13 cellular contexts compared by ENCODE assay signal in the genomic region with DNA sequence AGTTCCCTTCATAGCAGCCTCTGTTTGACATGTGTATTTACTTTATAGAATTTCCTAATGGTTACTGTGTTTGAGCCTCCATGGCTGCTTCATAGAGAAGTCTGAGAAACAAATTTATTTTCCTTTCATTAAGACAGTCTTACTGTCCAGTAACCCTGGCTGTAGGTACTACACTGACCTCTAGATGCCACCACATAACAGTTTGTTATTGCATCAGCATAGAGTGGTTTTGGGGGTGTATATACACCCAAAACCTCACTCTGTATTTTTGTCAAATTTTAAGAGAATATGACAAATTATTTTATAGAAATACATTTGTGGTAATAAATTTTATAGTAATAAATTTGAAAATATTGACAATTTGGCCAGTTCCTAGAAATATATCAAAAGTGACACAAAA. TPM values are rescaled to one million over a fixed set of nuclear protein-coding genes. Genes with fewer than 3 reads are reported as not detected.
DNase-seq lines count a peak whose midpoint lies in the region; ATAC-seq, FAIRE-seq and TF ChIP-seq lines count a peak whose summit lies in the region.
"Had no signal": no experiment of that assay in that cellular context is flagged by ENCODE, and none has a peak within 500 bp of the region (broad histone marks: within the 10 kb centered on the region; RNA-seq: fewer than 3 reads in every experiment).

No MANE protein-coding gene starts in this region.

- H3K9me1 ChIP-seq in endothelial cell of umbilical vein (replicated peaks; ENCODE audit: control insufficient read depth, extremely low read depth, insufficient read depth, low read length) = no peaks in the 10 kb centered on the region

- no peaks in the 10 kb centered on the region for H3K79me2 ChIP-seq in endothelial cell of umbilical vein (ENCODE audit: control insufficient read depth, insufficient read depth, low read length)

- H3K4me2 ChIP-seq in endothelial cell of umbilical vein (ENCODE audit: insufficient read depth, low read length) = no peak overlapping the region

- H3K4me1 ChIP-seq in cardiac muscle cell (ENCODE audit: low read depth) (peaks cover 17% of the 10 kb centered on the region), endothelial cell of umbilical vein (ENCODE audit: control insufficient read depth, extremely low read depth, insufficient read depth, low read length) (peaks cover under 1% of the 10 kb centered on the region), thyroid gland (no peaks in the 10 kb centered on the region)

- no peak overlapping the region for H2AFZ ChIP-seq in endothelial cell of umbilical vein (ENCODE audit: low read depth, low read length)

- CTCF ChIA-PET in endothelial cell of umbilical vein (lab: Charles Lee) = interaction anchor here (1.2 to 3.9 kb wide), 2 partner anchors 128 kb away, joined by 6 to 22 read pairs; no protein-coding TSS in a partner anchor
- CTCF ChIA-PET in activated CD8-positive, alpha-beta memory T cell treated with anti-CD3 and anti-CD28 coated beads, Interleukin-2, amount 10 ng/mL, durations not matched to agents 7 days and 5 days (lab: Charles Lee) = no interaction called here

- dilution Hi-C loops in endothelial cell of umbilical vein (cut with MboI; ENCODE audit: extremely low pct_ligation_motif_present, low sequenced_read_pairs) = no loop called here

- POLR2A ChIA-PET in endothelial cell of umbilical vein (lab: Charles Lee) = no interaction called here

- H3K9me3 Mint-ChIP-seq in activated CD8-positive, alpha-beta memory T cell treated with anti-CD3 and anti-CD28 coated beads, Interleukin-2, amount 10 ng/mL, durations not matched to agents 7 days and 5 days (ENCODE audit: low read depth) = peaks cover 4% of the 10 kb centered on the region
- H3K9me3 Mint-ChIP-seq in activated naive CD8-positive, alpha-beta T cell treated with anti-CD3 and anti-CD28 coated beads for 36 hours = peaks cover 4% of the 10 kb centered on the region

- TF ChIP-seq POLR2A in endothelial cell of umbilical vein (IDR thresholded peaks at IDR 0.05; ENCODE audit: low read depth, low read length) = no peak
- no peak for TF ChIP-seq POLR2A in thyroid gland (IDR thresholded peaks at IDR 0.05)

- H3K27me3 Mint-ChIP-seq in activated CD8-positive, alpha-beta memory T cell treated with anti-CD3 and anti-CD28 coated beads, Interleukin-2, amount 10 ng/mL, durations not matched to agents 7 days and 5 days = no peaks in the 10 kb centered on the region
- H3K27me3 Mint-ChIP-seq in activated naive CD8-positive, alpha-beta T cell treated with anti-CD3 and anti-CD28 coated beads for 36 hours = no peaks in the 10 kb centered on the region

- H3K9me3 ChIP-seq in cardiac muscle cell (ENCODE audit: low read depth) = no peaks in the 10 kb centered on the region
- no peaks in the 10 kb centered on the region for H3K9me3 ChIP-seq in endothelial cell of umbilical vein (replicated peaks; ENCODE audit: control insufficient read depth, insufficient read depth, low read length)
- H3K9me3 ChIP-seq in thyroid gland = no peaks in the 10 kb centered on the region

- H4K20me1 ChIP-seq in endothelial cell of umbilical vein (replicated peaks; ENCODE audit: control insufficient read depth, extremely low read depth, insufficient read depth, low read length) = no peaks in the 10 kb centered on the region

- TF ChIP-seq CTCF in cardiac muscle cell (IDR thresholded peaks at IDR 0.05; ENCODE audit: low read depth, low read length) = peak; percentile 44
- TF ChIP-seq CTCF in endothelial cell of umbilical vein (IDR thresholded peaks at IDR 0.05; ENCODE audit: extremely low read depth in 1 of 2, insufficient read depth in 1 of 2, low read depth in 1 of 2, low read length in 2 of 2) = peak; percentile 13 to 21
- TF ChIP-seq CTCF in thyroid gland (IDR thresholded peaks at IDR 0.05) = no peak

- H3K27me3 ChIP-seq in cardiac muscle cell = no peaks in the 10 kb centered on the region
- no peaks in the 10 kb centered on the region for H3K27me3 ChIP-seq in endothelial cell of umbilical vein (ENCODE audit: control insufficient read depth in 2 of 2, insufficient read depth in 2 of 2, low read length in 2 of 2)
- no peaks in the 10 kb centered on the region for H3K27me3 ChIP-seq in thyroid gland

- intact Hi-C loops in cardiac septum (cut with DNase I) = no loop called here
- intact Hi-C loops in endothelial cell of umbilical vein (cut with micrococcal nuclease) = loop anchor here (1.0 kb wide), 2 partner anchors 128 to 266 kb away; no protein-coding TSS in a partner anchor
- intact Hi-C loops in thyroid gland (cut with DNase I) = no loop called here

- H3K36me3 Mint-ChIP-seq in activated CD8-positive, alpha-beta memory T cell treated with anti-CD3 and anti-CD28 coated beads, Interleukin-2, amount 10 ng/mL, durations not matched to agents 7 days and 5 days = peaks cover 4% of the 10 kb centered on the region
- H3K36me3 Mint-ChIP-seq in activated naive CD8-positive, alpha-beta T cell treated with anti-CD3 and anti-CD28 coated beads for 36 hours = peaks cover 17% of the 10 kb centered on the region

- H3K4me3 Mint-ChIP-seq in activated CD8-positive, alpha-beta memory T cell treated with anti-CD3 and anti-CD28 coated beads, Interleukin-2, amount 10 ng/mL, durations not matched to agents 7 days and 5 days = no peak overlapping the region
- no peak overlapping the region for H3K4me3 Mint-ChIP-seq in activated naive CD8-positive, alpha-beta T cell treated with anti-CD3 and anti-CD28 coated beads for 36 hours

- BruUV-seq in endothelial cell of umbilical vein (replicated peaks; lab: Mats Ljungman, UMichigan) = no TSS peak

- H3K36me3 ChIP-seq in cardiac muscle cell (peaks cover 37% of the 10 kb centered on the region), endothelial cell of umbilical vein (ENCODE audit: control insufficient read depth in 2 of 2, extremely low read depth in 1 of 2, insufficient read depth in 2 of 2, low read length in 2 of 2) (no peaks in the 10 kb centered on the region), thyroid gland (no peaks in the 10 kb centered on the region)

- no peak for ATAC-seq in activated CD8-positive, alpha-beta memory T cell treated with anti-CD3 and anti-CD28 coated beads, Interleukin-2, amount 10 ng/mL, durations not matched to agents 7 days and 5 days
- ATAC-seq: sciatic nerve had no signal

- H3K4me1 Mint-ChIP-seq in activated CD8-positive, alpha-beta memory T cell treated with anti-CD3 and anti-CD28 coated beads, Interleukin-2, amount 10 ng/mL, durations not matched to agents 7 days and 5 days = peaks cover 3% of the 10 kb centered on the region
- H3K4me1 Mint-ChIP-seq in activated naive CD8-positive, alpha-beta T cell treated with anti-CD3 and anti-CD28 coated beads for 36 hours = no peaks in the 10 kb centered on the region

- no peak overlapping the region for H3K27ac Mint-ChIP-seq in activated CD8-positive, alpha-beta memory T cell treated with anti-CD3 and anti-CD28 coated beads, Interleukin-2, amount 10 ng/mL, durations not matched to agents 7 days and 5 days
- no peak overlapping the region for H3K27ac Mint-ChIP-seq in activated naive CD8-positive, alpha-beta T cell treated with anti-CD3 and anti-CD28 coated beads for 36 hours

- H3K9ac ChIP-seq in endothelial cell of umbilical vein (replicated peaks; ENCODE audit: extremely low read depth, insufficient read depth, low read length) = no peak overlapping the region

- H3K4me3 ChIP-seq in cardiac muscle cell (no peak overlapping the region), endothelial cell of umbilical vein (replicated peaks in 1 of 3; ENCODE audit: insufficient read depth in 1 of 3, low read depth in 1 of 3, low read length in 3 of 3) (no peak overlapping the region), thyroid gland (replicated peaks in 1 of 3) (no peak overlapping the region)

- DNase-seq in cardiac muscle cell (ENCODE audit: low read depth in 1 of 2, low spot score in 1 of 2) (peak in 1 of 2 donors; percentile 48), cardiac septum (ENCODE audit: low spot score) (no peak), RKO (ENCODE audit: low spot score) (peak; percentile 68), endothelial cell of umbilical vein (ENCODE audit: low read depth, low spot score) (peak; percentile 36), HuH-7.5 (ENCODE audit: low spot score) (no peak), thyroid gland (no peak)
- DNase-seq in activated CD8-positive, alpha-beta memory T cell treated with anti-CD3 and anti-CD28 coated beads, Interleukin-2, amount 10 ng/mL, durations not matched to agents 7 days and 5 days = no peak
- no peak for DNase-seq in activated naive CD8-positive, alpha-beta T cell treated with anti-CD3 and anti-CD28 coated beads for 36 hours
- DNase-seq: C1 segment of cervical spinal cord, cerebellar nuclear complex, hippocampal formation, midbrain had no signal

- no peak for FAIRE-seq in endothelial cell of umbilical vein (lab: Jason Lieb, UNC)

- H3K27ac ChIP-seq in cardiac muscle cell (no peak overlapping the region), endothelial cell of umbilical vein (ENCODE audit: insufficient read depth, low read depth, low read length) (no peak overlapping the region), thyroid gland (no peak overlapping the region)

TF ChIP-seq in endothelial cell of umbilical vein, 7 proteins besides CTCF, POLR2A, EP300 and RAD21 (continues in another document):
- TF ChIP-seq FOS (IDR thresholded peaks at IDR 0.05; ENCODE audit: borderline replicate concordance, insufficient read depth, low read length) (no peak), MYC (IDR thresholded peaks at IDR 0.05; ENCODE audit: low read depth, low read length) (no peak), JUN (IDR thresholded peaks at IDR 0.05; ENCODE audit: borderline replicate concordance, insufficient read depth, insufficient read length, low read depth) (no peak), POLR2AphosphoS5 (IDR thresholded peaks at IDR 0.05; ENCODE audit: insufficient read depth, low read depth, low read length) (no peak), GATA2 (IDR thresholded peaks at IDR 0.05; ENCODE audit: insufficient read depth, insufficient read length, low read depth, low read length) (no peak)

RNA-seq across cellular contexts. Expression of gene OBSCN, which starts 57.3 kb away (rescaled TPM):
- total RNA-seq in cardiac muscle cell (191 and 390 TPM in 2 replicates), cardiac septum (396 TPM), endothelial cell of umbilical vein (1.5 and 2.9 TPM in 2 replicates), thyroid gland (10 to 100 TPM; 24.0 to 35.1 (median 31.5) TPM)
- polyA plus RNA-seq in cardiac muscle cell (87.1 and 121 TPM in 2 replicates), endothelial cell of umbilical vein (1.3 and 1.5 TPM in 2 replicates)
- 1.1 and 1.3 TPM in 2 replicates for polyA plus RNA-seq in endothelial cell of umbilical vein (2011; cell fraction: cytosol; rRNA removed)
- 2.7 and 5.0 TPM in 2 replicates for polyA plus RNA-seq in endothelial cell of umbilical vein (2011; cell fraction: nucleus; rRNA removed)
- 1.2 and 2.3 TPM in 2 replicates for polyA plus RNA-seq in endothelial cell of umbilical vein (2012)
- polyA minus RNA-seq in endothelial cell of umbilical vein = 1.9 and 3.1 TPM in 2 replicates
- polyA minus RNA-seq in endothelial cell of umbilical vein (2011; cell fraction: cytosol; rRNA and poly(A)+ RNA removed) = 7.6 TPM
- 4.1 and 4.3 TPM in 2 replicates for polyA minus RNA-seq in endothelial cell of umbilical vein (2011; cell fraction: nucleus; rRNA and poly(A)+ RNA removed)
- total RNA-seq in activated CD8-positive, alpha-beta memory T cell treated with anti-CD3 and anti-CD28 coated beads, Interleukin-2, amount 10 ng/mL, durations not matched to agents 7 days and 5 days = 10 to 100 TPM in 1 of 2 experiments, 1 to 10 TPM in 1; 5.7 to 10.4 TPM
- 10 to 100 TPM; 13.7 to 14.9 TPM for total RNA-seq in activated naive CD8-positive, alpha-beta T cell treated with anti-CD3 and anti-CD28 coated beads for 36 hours

Comparison
In these comparisons a context has a peak if more than half of its experiments do, and no peak if none do; other contexts are left out.
1. DNase-seq: peak in RKO (single experiment) and endothelial cell of umbilical vein (single experiment); none in cardiac septum (single experiment), HuH-7.5 (single experiment), thyroid gland (0 of 2), activated CD8-positive, alpha-beta memory T cell treated with anti-CD3 and anti-CD28 coated beads, Interleukin-2, amount 10 ng/mL, durations not matched to agents 7 days and 5 days (single experiment) and activated naive CD8-positive, alpha-beta T cell treated with anti-CD3 and anti-CD28 coated beads for 36 hours (single experiment).
2. CTCF ChIP-seq: peak in cardiac muscle cell (single experiment) and endothelial cell of umbilical vein (2 of 2); none in thyroid gland (0 of 6).